8 cellular contexts compared by ENCODE assay signal in genomic region chr14:54567224-54567633, GRCh38. TPM values are rescaled to one million over a fixed set of nuclear protein-coding genes. Genes with fewer than 3 reads are reported as not detected.
DNase-seq lines count a peak whose midpoint lies in the region; ATAC-seq and TF ChIP-seq lines count a peak whose summit lies in the region.

No MANE protein-coding gene starts in this region.

- no peaks in the 10 kb centered on the region for H3K27me3 Mint-ChIP-seq in nephron (ENCODE audit: low read depth)

- H3K36me3 Mint-ChIP-seq in nephron (ENCODE audit: low read depth): peaks cover 12% of the 10 kb centered on the region

- peak overlapping the region; percentile 95 for H3K4me3 ChIP-seq in SJSA1
- H3K4me3 ChIP-seq in epithelial cell of proximal tubule (ENCODE audit: low read depth, low read length): peak overlapping the region; percentile 83

- DNase-seq in stimulated activated CD8-positive, alpha-beta memory T cell treated with anti-CD3 and anti-CD28 coated beads, Interleukin-15, amount 100 ng/mL, for 24 hours (ENCODE audit: low read depth): peak; percentile 1
- DNase-seq in stimulated activated CD8-positive, alpha-beta memory T cell treated with anti-CD3 and anti-CD28 coated beads, Interleukin-4, amount 100 ng/mL, for 48 hours: no peak
- DNase-seq in SJSA1 (ENCODE audit: low read depth in 1 of 2, low spot score in 2 of 2) (peak; percentile 52 to 56), epithelial cell of proximal tubule (ENCODE audit: low read depth) (no peak), inferior parietal cortex (ENCODE audit: extremely low spot score) (no peak), SIG-M5 (lab: John Stamatoyannopoulos, UW) (no peak)

- H3K36me3 ChIP-seq in SJSA1: peaks cover 43% of the 10 kb centered on the region

- H3K4me3 Mint-ChIP-seq in nephron: peak overlapping the region; percentile 97 to 99 (median 99)

- ATAC-seq in GM19395 (IDR thresholded peaks at IDR 0.05; ENCODE audit: unreplicated experiment): no peak

- peak overlapping the region; percentile 95 for H3K27ac ChIP-seq in SJSA1

- peak overlapping the region; percentile 86 to 95 (median 94) for H3K27ac Mint-ChIP-seq in nephron

- peaks cover 6% of the 10 kb centered on the region for H3K9me3 ChIP-seq in SJSA1 (replicated peaks)

- H3K27me3 ChIP-seq in SJSA1 (replicated peaks): no peaks in the 10 kb centered on the region

- H3K9me3 Mint-ChIP-seq in nephron: no peaks in the 10 kb centered on the region

- peaks cover 56% of the 10 kb centered on the region for H3K4me1 ChIP-seq in SJSA1 (replicated peaks)

- H3K4me1 Mint-ChIP-seq in nephron: peaks cover 28% of the 10 kb centered on the region

- TF ChIP-seq CTCF in epithelial cell of proximal tubule (conservative IDR thresholded peaks at IDR 0.05; ENCODE audit: low read depth, low read length) (no peak), nephron (IDR thresholded peaks at IDR 0.05; ENCODE audit: unreplicated experiment in 3 of 3) (no peak)

RNA-seq across cellular contexts. Expression of gene SAMD4A, which starts 0.3 kb away (rescaled TPM):
- total RNA-seq in SJSA1 (2014; rRNA removed; shearing (Covaris generic)): 22.5 and 31.6 TPM in 2 replicates
- 18.9 and 20.9 TPM in 2 replicates for total RNA-seq in epithelial cell of proximal tubule

RNA-seq across cellular contexts. Expression of gene CGRRF1, which starts 57.5 kb away (rescaled TPM):
- total RNA-seq in SJSA1 (2014; rRNA removed; shearing (Covaris generic)): 6.5 and 17.3 TPM in 2 replicates
- 5.4 and 15.1 TPM in 2 replicates for total RNA-seq in epithelial cell of proximal tubule

Comparison
In these comparisons a context has a peak if more than half of its experiments do, and no peak if none do; other contexts are left out.
1. DNase-seq: peak in stimulated activated CD8-positive, alpha-beta memory T cell treated with anti-CD3 and anti-CD28 coated beads, Interleukin-15, amount 100 ng/mL, for 24 hours (single experiment) and SJSA1 (2 of 2); none in stimulated activated CD8-positive, alpha-beta memory T cell treated with anti-CD3 and anti-CD28 coated beads, Interleukin-4, amount 100 ng/mL, for 48 hours (single experiment), epithelial cell of proximal tubule (single experiment), inferior parietal cortex (single experiment) and SIG-M5 (single experiment).